Comparison of ENCODE assay signal across 1 cellular context in genomic region chr1:178939328-178939727, GRCh38.
TF ChIP-seq lines count a peak whose summit lies in the region.

No MANE protein-coding gene starts in this region.

TF ChIP-seq in SK-N-SH, 30 proteins besides CTCF, POLR2A, EP300 and RAD21 (continued from another document):
- TF ChIP-seq TEAD4 (IDR thresholded peaks at IDR 0.05; ENCODE audit: borderline replicate concordance, insufficient read depth): no peak
- TF ChIP-seq YY1 (IDR thresholded peaks at IDR 0.05; ENCODE audit: low read depth): no peak
- TF ChIP-seq FOSL2 (IDR thresholded peaks at IDR 0.05; ENCODE audit: borderline replicate concordance, low read depth): no peak
- no peak for TF ChIP-seq JUND (IDR thresholded peaks at IDR 0.05)
- no peak for TF ChIP-seq SMC3 (IDR thresholded peaks at IDR 0.05; ENCODE audit: low read depth, low read length)
- TF ChIP-seq PBX3 (IDR thresholded peaks at IDR 0.05): no peak
- no peak for TF ChIP-seq ELF1 (IDR thresholded peaks at IDR 0.05)
- TF ChIP-seq RCOR1 (IDR thresholded peaks at IDR 0.05; ENCODE audit: low read length): no peak
- no peak for TF ChIP-seq NRF1 (IDR thresholded peaks at IDR 0.05; ENCODE audit: low read depth, low read length)
- no peak for TF ChIP-seq TCF12 (IDR thresholded peaks at IDR 0.05)
